ENCODE assay signal across 10 cellular contexts in genomic region chr14:91331761-91332447, GRCh38.
DNase-seq lines count a peak whose midpoint lies in the region; ATAC-seq, FAIRE-seq and TF ChIP-seq lines count a peak whose summit lies in the region.
"Had no signal": no experiment of that assay in that cellular context is flagged by ENCODE, and none has a peak within 500 bp of the region (broad histone marks: within the 10 kb centered on the region; RNA-seq: fewer than 3 reads in every experiment).

No MANE protein-coding gene starts in this region.

- H3K36me3 ChIP-seq in CD8-positive, alpha-beta T cell (ENCODE audit: insufficient read depth, low read length) = peaks cover 47% of the 10 kb centered on the region
- no peaks in the 10 kb centered on the region for H3K36me3 ChIP-seq in vagina

- peak; percentile 25 for ATAC-seq in CD8-positive, alpha-beta T cell
- no peak for ATAC-seq in central memory CD8-positive, alpha-beta T cell (replicated peaks; ENCODE audit: extremely low read depth, poor library complexity, severe bottlenecking)
- peak in 1 of 2 donors; percentile 8 for ATAC-seq in naive thymus-derived CD8-positive, alpha-beta T cell
- no peak for ATAC-seq in GM21576 (IDR thresholded peaks at IDR 0.05; ENCODE audit: unreplicated experiment)

- H3K27ac Mint-ChIP-seq in CD8-positive, alpha-beta T cell = peak overlapping the region; percentile 99
- peak overlapping the region; percentile 86 for H3K27ac Mint-ChIP-seq in central memory CD8-positive, alpha-beta T cell (ENCODE audit: low read depth)
- peak overlapping the region; percentile 95 to 99 (median 98) for H3K27ac Mint-ChIP-seq in naive thymus-derived CD8-positive, alpha-beta T cell

- peak overlapping the region; percentile 51 for H3K4me3 Mint-ChIP-seq in CD8-positive, alpha-beta T cell
- no peak overlapping the region for H3K4me3 Mint-ChIP-seq in central memory CD8-positive, alpha-beta T cell
- H3K4me3 Mint-ChIP-seq in naive thymus-derived CD8-positive, alpha-beta T cell = peak overlapping the region in 8 of 10 donors; percentile 57 to 87 (median 72)

- H3K4me3 ChIP-seq in CD8-positive, alpha-beta T cell (ENCODE audit: low read depth, low read length) = no peak overlapping the region
- H3K4me3 ChIP-seq in vagina = no peak overlapping the region

- no peaks in the 10 kb centered on the region for H3K9me3 ChIP-seq in CD8-positive, alpha-beta T cell (ENCODE audit: low read length)
- no peaks in the 10 kb centered on the region for H3K9me3 ChIP-seq in vagina

- peaks cover 75% of the 10 kb centered on the region for H3K4me1 Mint-ChIP-seq in CD8-positive, alpha-beta T cell (ENCODE audit: low read depth)
- peaks cover 71% of the 10 kb centered on the region for H3K4me1 Mint-ChIP-seq in central memory CD8-positive, alpha-beta T cell
- peaks cover 62 to 88% (median 70%) of the 10 kb centered on the region in 4 donors for H3K4me1 Mint-ChIP-seq in naive thymus-derived CD8-positive, alpha-beta T cell

- no peak for TF ChIP-seq CTCF in CD8-positive, alpha-beta T cell (IDR thresholded peaks at IDR 0.05)
- TF ChIP-seq CTCF in vagina (IDR thresholded peaks at IDR 0.05) = no peak

- intact Hi-C loops in CD8-positive, alpha-beta T cell (cut with DNase I, micrococcal nuclease) = no loop called here
- intact Hi-C loops in vagina (cut with DNase I) = no loop called here

- POLR2A ChIA-PET in CD8-positive, alpha-beta T cell (lab: Charles Lee) = interaction anchor here (0.8 to 2.3 kb wide), 4 partner anchors 10 to 83 kb away, joined by 3 to 13 read pairs (median 7); no protein-coding TSS in a partner anchor
- POLR2A ChIA-PET in naive thymus-derived CD8-positive, alpha-beta T cell (lab: Charles Lee) = interaction anchor here (0.7 to 18.4 kb wide), 11 partner anchors 10 to 84 kb away, joined by 3 to 408 read pairs (median 5); partner anchors contain the start of gene CCDC88C

- peak overlapping the region; percentile 33 for H3K27ac ChIP-seq in CD8-positive, alpha-beta T cell (ENCODE audit: low read depth, low read length)
- no peak overlapping the region for H3K27ac ChIP-seq in vagina

- TF ChIP-seq POLR2A in vagina (IDR thresholded peaks at IDR 0.05) (no peak), H54 (IDR thresholded peaks at IDR 0.05; ENCODE audit: low read depth, low read length) (no peak)

- H3K4me1 ChIP-seq in CD8-positive, alpha-beta T cell (ENCODE audit: insufficient read depth, low read length) = peaks cover 67% of the 10 kb centered on the region
- peaks cover 8% of the 10 kb centered on the region for H3K4me1 ChIP-seq in vagina

- CTCF ChIA-PET in CD8-positive, alpha-beta T cell (lab: Charles Lee) = interaction anchor here (0.5 to 13.8 kb wide), 7 partner anchors 9 to 65 kb away, joined by 3 to 161 read pairs (median 4); no protein-coding TSS in a partner anchor

- FAIRE-seq in H54 (lab: Jason Lieb, UNC) = no peak

- H3K27me3 Mint-ChIP-seq in CD8-positive, alpha-beta T cell (ENCODE audit: low read depth) = no peaks in the 10 kb centered on the region
- no peaks in the 10 kb centered on the region for H3K27me3 Mint-ChIP-seq in central memory CD8-positive, alpha-beta T cell
- H3K27me3 Mint-ChIP-seq in naive thymus-derived CD8-positive, alpha-beta T cell = no peaks in the 10 kb centered on the region

- H3K27me3 ChIP-seq in CD8-positive, alpha-beta T cell (ENCODE audit: insufficient read depth, low read length) = no peaks in the 10 kb centered on the region
- H3K27me3 ChIP-seq in vagina = no peaks in the 10 kb centered on the region

- no peak for DNase-seq in CD8-positive, alpha-beta T cell
- peak; percentile 13 for DNase-seq in M059J (ENCODE audit: low read depth)
- no peak for DNase-seq in central memory CD8-positive, alpha-beta T cell (ENCODE audit: low spot score in 2 of 2)
- DNase-seq in naive thymus-derived CD8-positive, alpha-beta T cell = no peak
- no peak for DNase-seq in vagina (ENCODE audit: extremely low spot score in 2 of 2)
- no peak for DNase-seq in H54 (ENCODE audit: insufficient read length, low spot score)
- DNase-seq in HPDE6-E6E7 (ENCODE audit: extremely low spot score) = no peak
- DNase-seq: activated effector memory CD4-positive, alpha-beta T cell treated with anti-CD3 and anti-CD28 coated beads, Interleukin-2, amount 50 U/mL, for 16 hours; NCI-H774 had no signal

- H3K9me3 Mint-ChIP-seq in CD8-positive, alpha-beta T cell = no peaks in the 10 kb centered on the region
- no peaks in the 10 kb centered on the region for H3K9me3 Mint-ChIP-seq in central memory CD8-positive, alpha-beta T cell
- no peaks in the 10 kb centered on the region for H3K9me3 Mint-ChIP-seq in naive thymus-derived CD8-positive, alpha-beta T cell

- H3K36me3 Mint-ChIP-seq in CD8-positive, alpha-beta T cell = peaks cover 91% of the 10 kb centered on the region
- peaks cover 53% of the 10 kb centered on the region for H3K36me3 Mint-ChIP-seq in central memory CD8-positive, alpha-beta T cell (ENCODE audit: insufficient read depth)
- H3K36me3 Mint-ChIP-seq in naive thymus-derived CD8-positive, alpha-beta T cell = peaks cover 0 to 59% (median 7%) of the 10 kb centered on the region in 3 donors
